ENCODE assay signal across 21 cellular contexts in genomic region chr13:24036115-24036514, GRCh38.
DNase-seq lines count a peak whose midpoint lies in the region; ATAC-seq and TF ChIP-seq lines count a peak whose summit lies in the region.
"Had no signal": no experiment of that assay in that cellular context is flagged by ENCODE, and none has a peak within 500 bp of the region (broad histone marks: within the 10 kb centered on the region; RNA-seq: fewer than 3 reads in every experiment).

No MANE protein-coding gene starts in this region.

- no peak overlapping the region for H3K4ac ChIP-seq in trophoblast cell (ENCODE audit: low read depth, low read length)

- WGBS in trophoblast cell (ENCODE audit: extremely low coverage, insufficient coverage, insufficient read length): no CpG with 5 or more reads among the region's 2 CpGs

- no peaks in the 10 kb centered on the region for H3K79me1 ChIP-seq in trophoblast cell (ENCODE audit: low read length)

- H3K9me3 ChIP-seq in trophoblast cell (ENCODE audit: insufficient read depth, low read depth, low read length): no peaks in the 10 kb centered on the region
- H3K9me3 ChIP-seq: breast epithelium, gastroesophageal sphincter had no signal

- no peak overlapping the region for H3K4me3 ChIP-seq in trophoblast cell (ENCODE audit: low read depth, low read length)
- H3K4me3 ChIP-seq: breast epithelium, gastroesophageal sphincter had no signal

- no peak overlapping the region for H4K91ac ChIP-seq in trophoblast cell (ENCODE audit: low read depth, low read length)

- H2AFZ ChIP-seq in trophoblast cell (ENCODE audit: insufficient read depth, low read length, poor library complexity): no peak overlapping the region

- DNase-seq in GM03348 (ENCODE audit: low spot score) (peak; percentile 47), amniotic epithelial cell (ENCODE audit: low read depth) (peak; percentile 24), fibroblast of the conjunctiva (ENCODE audit: low read depth) (peak; percentile 40), trophoblast cell (peak; percentile 61 to 85), foreskin keratinocyte (no peak), DMS53 treated with DMSO at 0.1 percent for 48 hours (lab: John Stamatoyannopoulos, UW; ENCODE audit: unreplicated experiment) (no peak)
- DNase-seq: ACHN; activated B cell treated with CpG ODN at 0.5 μM for 24 hours; activated CD4-positive, alpha-beta memory T cell treated with anti-CD3 and anti-CD28 coated beads for 36 hours; Calu3; EL; islet precursor cell; KG1; mammary epithelial cell; NCI-H1436 treated with DMSO at 0.1 percent for 48 hours; NCI-H524 treated with DMSO at 0.1 percent for 48 hours had no signal

- H3K36me3 ChIP-seq in trophoblast cell (ENCODE audit: control insufficient read depth in 1 of 2, insufficient read depth in 2 of 2, low read length in 2 of 2): no peaks in the 10 kb centered on the region
- H3K36me3 ChIP-seq: breast epithelium, gastroesophageal sphincter had no signal

- no peak overlapping the region for H3K23ac ChIP-seq in trophoblast cell (ENCODE audit: low read length)

- peaks cover 0 to 7% of the 10 kb centered on the region in 2 experiments for H3K4me1 ChIP-seq in trophoblast cell (ENCODE audit: control insufficient read depth in 1 of 2, insufficient read depth in 2 of 2, low read length in 2 of 2)
- H3K4me1 ChIP-seq in foreskin keratinocyte: no peaks in the 10 kb centered on the region

- no peak overlapping the region for H3K9ac ChIP-seq in trophoblast cell (ENCODE audit: low read length)

- H2BK120ac ChIP-seq in trophoblast cell (ENCODE audit: insufficient read depth, low read length, poor library complexity): no peak overlapping the region

- no peak overlapping the region for H2AK5ac ChIP-seq in trophoblast cell (ENCODE audit: low read length)

- H3K27ac ChIP-seq in trophoblast cell (ENCODE audit: low read depth, low read length): no peak overlapping the region
- H3K27ac ChIP-seq in foreskin keratinocyte: no peak overlapping the region
- H3K27ac ChIP-seq: gastroesophageal sphincter had no signal

- H4K8ac ChIP-seq in trophoblast cell (ENCODE audit: low read depth, low read length): no peak overlapping the region

- no peak overlapping the region for H4K12ac ChIP-seq in trophoblast cell (ENCODE audit: low read depth, low read length)

- TF ChIP-seq CTCF in foreskin keratinocyte (conservative IDR thresholded peaks at IDR 0.05): no peak

- H3K18ac ChIP-seq in trophoblast cell (ENCODE audit: low read length): no peak overlapping the region

- no peak overlapping the region for H3K14ac ChIP-seq in trophoblast cell (ENCODE audit: low read length)

- H3K4me2 ChIP-seq in trophoblast cell (ENCODE audit: low read length): no peak overlapping the region

- no peak overlapping the region for H2BK12ac ChIP-seq in trophoblast cell (ENCODE audit: low read length)

- H2BK5ac ChIP-seq in trophoblast cell (ENCODE audit: low read depth, low read length, poor library complexity): no peak overlapping the region

- ATAC-seq in GM19023 (IDR thresholded peaks at IDR 0.05; ENCODE audit: unreplicated experiment) (no peak), foreskin keratinocyte (no peak), GM21390 (IDR thresholded peaks at IDR 0.05; ENCODE audit: unreplicated experiment) (no peak)
- ATAC-seq: gastroesophageal sphincter, HCT116 had no signal

- no peaks in the 10 kb centered on the region for H3K79me2 ChIP-seq in trophoblast cell (ENCODE audit: control insufficient read depth, insufficient read depth, low read length, poor library complexity)

- H3K27me3 ChIP-seq in trophoblast cell (ENCODE audit: insufficient read depth, low read length) (no peaks in the 10 kb centered on the region), foreskin keratinocyte (peaks cover 25% of the 10 kb centered on the region)
- H3K27me3 ChIP-seq: breast epithelium, gastroesophageal sphincter had no signal

Comparison
In these comparisons a context has a peak if more than half of its experiments do, and no peak if none do; other contexts are left out.
1. DNase-seq: peak in GM03348 (single experiment), amniotic epithelial cell (single experiment), fibroblast of the conjunctiva (single experiment) and trophoblast cell (2 of 2); none in foreskin keratinocyte (0 of 2) and DMS53 treated with DMSO at 0.1 percent for 48 hours (single experiment).